In the genomic region with DNA sequence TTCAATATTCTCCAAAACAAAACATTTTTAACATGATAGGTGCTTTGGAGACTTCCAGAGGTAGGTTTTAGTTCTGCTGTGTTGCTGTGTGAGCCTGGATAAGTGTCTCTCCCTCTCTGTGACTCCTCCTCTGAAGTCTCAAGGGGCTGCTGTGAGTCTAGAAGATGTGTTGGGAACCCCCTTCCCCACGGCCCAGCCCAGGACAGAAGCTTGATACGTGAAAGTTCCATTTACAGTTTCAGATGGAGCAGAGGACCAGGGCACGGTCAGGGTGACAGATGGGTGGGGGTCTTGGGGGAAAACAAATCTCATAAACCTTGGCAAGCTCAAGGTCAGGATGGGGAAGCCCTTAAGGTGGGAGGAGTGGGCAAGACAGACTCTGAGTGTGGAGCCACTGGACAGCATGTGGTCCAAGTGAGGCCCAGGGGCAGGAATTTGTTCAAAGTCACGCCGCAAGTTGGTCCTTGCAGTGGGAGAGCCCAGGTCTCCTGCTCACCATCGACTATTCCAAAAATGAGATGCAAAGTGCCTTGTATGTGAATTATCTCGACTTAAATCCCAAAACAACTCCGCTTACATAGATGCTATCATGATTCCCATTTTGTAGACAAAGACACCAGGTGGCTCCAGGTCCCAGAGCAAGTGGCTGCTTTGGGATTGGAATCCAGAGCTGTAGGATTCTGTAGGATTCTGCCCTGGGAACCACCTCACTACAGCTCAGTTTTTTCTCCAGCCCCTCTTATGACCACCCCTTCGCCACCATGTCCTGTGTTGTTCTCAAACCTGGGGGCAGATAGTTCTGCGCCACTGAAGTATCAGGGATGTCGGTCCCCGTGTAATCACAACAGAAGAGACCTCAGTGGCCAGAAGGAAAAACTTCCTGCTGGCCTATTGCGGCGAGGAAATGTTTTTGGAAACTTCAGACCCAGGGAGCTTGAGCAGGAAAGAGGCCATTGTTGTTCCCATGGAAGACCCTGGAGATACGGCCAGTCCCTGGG, we compare ENCODE assay signal across 13 cellular contexts. TPM values are rescaled to one million over a fixed set of nuclear protein-coding genes. Genes with fewer than 3 reads are reported as not detected.
DNase-seq lines count a peak whose midpoint lies in the region; ATAC-seq and TF ChIP-seq lines count a peak whose summit lies in the region.
"Had no signal": no experiment of that assay in that cellular context is flagged by ENCODE, and none has a peak within 500 bp of the region (broad histone marks: within the 10 kb centered on the region; RNA-seq: fewer than 3 reads in every experiment).

No MANE protein-coding gene starts in this region.

- POLR2A ChIA-PET in IMR-90 (lab: Charles Lee; ENCODE audit: unreplicated experiment): no interaction called here

- peak overlapping the region; percentile 25; the same call in 1 of the 2 replicates for H4K91ac ChIP-seq in IMR-90 (ENCODE audit: insufficient read depth, low read depth, low read length)

- TF ChIP-seq POLR2A in IMR-90 (IDR thresholded peaks at IDR 0.05; ENCODE audit: low read depth, low read length): no peak
- TF ChIP-seq POLR2A in right lobe of liver (IDR thresholded peaks at IDR 0.05): no peak

- H3K79me1 ChIP-seq in IMR-90 (ENCODE audit: low read depth in 1 of 2, low read length in 2 of 2) (peaks cover 24 to 76% of the 10 kb centered on the region in 2 experiments), mesendoderm (ENCODE audit: low read length) (no peaks in the 10 kb centered on the region)

- no peak overlapping the region for H3K27ac Mint-ChIP-seq in activated naive CD4-positive, alpha-beta T cell treated with anti-CD3 and anti-CD28 coated beads, Interleukin-2, amount 10 ng/mL, durations not matched to agents 7 days and 5 days
- H3K27ac Mint-ChIP-seq: GM23338 had no signal

- no peak overlapping the region for H3K4ac ChIP-seq in IMR-90 (ENCODE audit: low read depth, low read length)
- H3K4ac ChIP-seq in mesendoderm (ENCODE audit: low read depth, low read length): no peak overlapping the region

- H2BK5ac ChIP-seq in IMR-90 (ENCODE audit: low read depth, low read length, poor library complexity, severe bottlenecking): no peak overlapping the region
- no peak overlapping the region for H2BK5ac ChIP-seq in mesendoderm (ENCODE audit: low read length)

- dilution Hi-C loops in IMR-90 (cut with HindIII; ENCODE audit: low sequenced_read_pairs, unreplicated experiment): no loop called here

- H3K4me3 ChIP-seq in IMR-90 (ENCODE audit: insufficient read depth, low read depth, low read length) (peak overlapping the region; percentile 50; the same call in 1 of the 2 replicates), choroid plexus epithelial cell (ENCODE audit: low read depth, low read length) (peak overlapping the region; percentile 71), right lobe of liver (peak overlapping the region; percentile 76 to 83 (median 80)), subcutaneous abdominal adipose tissue (ENCODE audit: low read depth in 1 of 5, low read length in 5 of 5) (peak overlapping the region in 2 of 5 donors; percentile 62 to 76), mesendoderm (ENCODE audit: low read length) (no peak overlapping the region)
- H3K4me3 ChIP-seq: GM23338 had no signal

- no peak overlapping the region for H2AFZ ChIP-seq in IMR-90 (replicated peaks; ENCODE audit: low read length, poor library complexity)
- H2AFZ ChIP-seq: GM23338 had no signal

- H3K4me2 ChIP-seq in IMR-90 (ENCODE audit: low read depth, low read length): peak overlapping the region; percentile 96
- H3K4me2 ChIP-seq in mesendoderm (ENCODE audit: low read length): no peak overlapping the region
- H3K4me2 ChIP-seq: GM23338 had no signal

- H3K23ac ChIP-seq in IMR-90 (ENCODE audit: low read depth, low read length) (peak overlapping the region; percentile 40; the same call in 1 of the 2 replicates), mesendoderm (ENCODE audit: low read length) (no peak overlapping the region)

- DNase-seq in IMR-90: no peak
- DNase-seq in choroid plexus epithelial cell (ENCODE audit: low read depth): no peak
- DNase-seq in right lobe of liver: no peak
- no peak for DNase-seq in activated naive CD4-positive, alpha-beta T cell treated with anti-CD3 and anti-CD28 coated beads, Interleukin-2, amount 10 ng/mL, durations not matched to agents 7 days and 5 days
- DNase-seq in Ammon's horn (ENCODE audit: low spot score): no peak
- no peak for DNase-seq in mesendoderm
- no peak for DNase-seq in DMS53 (lab: John Stamatoyannopoulos, UW)
- DNase-seq: CD4-positive, CD25-positive, alpha-beta regulatory T cell; KG1; NCI-H1417 treated with DMSO at 0.1 percent for 48 hours; NCI-H446 had no signal

- H3K18ac ChIP-seq in IMR-90 (ENCODE audit: low read depth, low read length) (no peak overlapping the region), mesendoderm (ENCODE audit: low read length) (no peak overlapping the region)

- H3K27me3 Mint-ChIP-seq in activated naive CD4-positive, alpha-beta T cell treated with anti-CD3 and anti-CD28 coated beads, Interleukin-2, amount 10 ng/mL, durations not matched to agents 7 days and 5 days: peaks cover 45% of the 10 kb centered on the region

- H2BK20ac ChIP-seq in IMR-90 (ENCODE audit: low read depth, low read length): no peak overlapping the region

- H3K79me2 ChIP-seq in mesendoderm (ENCODE audit: control insufficient read depth, insufficient read depth, low read length): no peaks in the 10 kb centered on the region

- intact Hi-C loops in IMR-90 (cut with micrococcal nuclease): no loop called here
- intact Hi-C loops in right lobe of liver (cut with DNase I): loop anchor here in 1 of 2 donors (10.0 kb wide), 1 partner anchor 98 kb away; no protein-coding TSS in a partner anchor

- H4K8ac ChIP-seq in IMR-90 (ENCODE audit: low read depth in 2 of 2, low read length in 2 of 2) (peak overlapping the region in 1 of 2 experiments; percentile 42; a peak in 1 of 4 replicates), mesendoderm (ENCODE audit: low read depth, low read length) (no peak overlapping the region)

- no peak overlapping the region for H2AK9ac ChIP-seq in IMR-90 (replicated peaks; ENCODE audit: low read depth, low read length, poor library complexity)

- H2BK15ac ChIP-seq in IMR-90 (ENCODE audit: low read depth, low read length) (0 out of 3 replicates have a peak overlapping the region, but pooled peaks have one; percentile 48), mesendoderm (replicated peaks; ENCODE audit: low read depth) (no peak overlapping the region)

- H3K14ac ChIP-seq in IMR-90 (replicated peaks; ENCODE audit: low read depth, low read length): peak overlapping the region; percentile 9; the same call in 1 of the 2 replicates

- H3K4me1 Mint-ChIP-seq in activated naive CD4-positive, alpha-beta T cell treated with anti-CD3 and anti-CD28 coated beads, Interleukin-2, amount 10 ng/mL, durations not matched to agents 7 days and 5 days: peaks cover 5% of the 10 kb centered on the region
- H3K4me1 Mint-ChIP-seq: GM23338 had no signal

- H3K27ac ChIP-seq in IMR-90 (ENCODE audit: insufficient read depth, low read length) (0 out of 2 replicates have a peak overlapping the region, but pooled peaks have one; percentile 3), right lobe of liver (peak overlapping the region; percentile 57 to 88 (median 67)), subcutaneous abdominal adipose tissue (ENCODE audit: low read depth, low read length) (peak overlapping the region; percentile 9), mesendoderm (ENCODE audit: low read depth, low read length) (no peak overlapping the region)

- no peaks in the 10 kb centered on the region for H3K36me3 Mint-ChIP-seq in activated naive CD4-positive, alpha-beta T cell treated with anti-CD3 and anti-CD28 coated beads, Interleukin-2, amount 10 ng/mL, durations not matched to agents 7 days and 5 days
- H3K36me3 Mint-ChIP-seq: CD4-positive, CD25-positive, alpha-beta regulatory T cell had no signal

- H4K5ac ChIP-seq in IMR-90 (ENCODE audit: low read depth, low read length) (no peak overlapping the region; the same call in 1 of the 2 replicates), mesendoderm (ENCODE audit: low read length) (no peak overlapping the region)

- H3K9me3 ChIP-seq in IMR-90 (ENCODE audit: control insufficient read depth, insufficient read depth, low read length): no peaks in the 10 kb centered on the region
- no peaks in the 10 kb centered on the region for H3K9me3 ChIP-seq in right lobe of liver
- no peaks in the 10 kb centered on the region for H3K9me3 ChIP-seq in subcutaneous abdominal adipose tissue (ENCODE audit: control insufficient read depth in 5 of 5, low read length in 5 of 5)

- ATAC-seq in IMR-90 (ENCODE audit: low read depth): no peak
- ATAC-seq in right lobe of liver: no peak
- ATAC-seq: GM23338 had no signal

- in situ Hi-C loops in IMR-90 (cut with MboI; ENCODE audit: low sequenced_read_pairs): no loop called here

- CTCF ChIA-PET in IMR-90 (lab: Yijun Ruan, JAX): interaction anchor here (1.3 to 2.4 kb wide), 4 partner anchors 22 to 90 kb away, joined by 3 to 9 read pairs (median 4); no protein-coding TSS in a partner anchor
- CTCF ChIA-PET in activated naive CD4-positive, alpha-beta T cell treated with anti-CD3 and anti-CD28 coated beads, Interleukin-2, amount 10 ng/mL, durations not matched to agents 7 days and 5 days (lab: Charles Lee): interaction anchor here (1.6 to 2.6 kb wide), 3 partner anchors 40 to 111 kb away, joined by 4 to 10 read pairs (median 5); no protein-coding TSS in a partner anchor

- H2AK5ac ChIP-seq in IMR-90 (ENCODE audit: low read depth, low read length) (peak overlapping the region; percentile 12), mesendoderm (ENCODE audit: low read length) (no peak overlapping the region)

- no peak overlapping the region; the same call in 1 of the 2 replicates for H2BK120ac ChIP-seq in IMR-90 (ENCODE audit: low read depth, low read length)
- no peak overlapping the region for H2BK120ac ChIP-seq in mesendoderm (ENCODE audit: low read depth, low read length)

- H3K4me1 ChIP-seq in IMR-90 (ENCODE audit: control insufficient read depth, insufficient read depth, low read length) (peaks cover 40% of the 10 kb centered on the region), right lobe of liver (peaks cover 0 to 57% (median 12%) of the 10 kb centered on the region in 4 donors), subcutaneous abdominal adipose tissue (ENCODE audit: control insufficient read depth in 5 of 5, insufficient read depth in 5 of 5, low read length in 5 of 5) (peaks cover under 1 to 50% (median 28%) of the 10 kb centered on the region in 5 donors), mesendoderm (ENCODE audit: control insufficient read depth, low read depth, low read length) (no peaks in the 10 kb centered on the region)

- H3K9ac ChIP-seq in IMR-90 (ENCODE audit: low read depth, low read length): peak overlapping the region; percentile 37
- H3K9ac ChIP-seq in subcutaneous abdominal adipose tissue (ENCODE audit: low read length in 5 of 5): peak overlapping the region in 1 of 5 donors; percentile 21
- H3K9ac ChIP-seq in mesendoderm (ENCODE audit: low read length): no peak overlapping the region

- TF ChIP-seq CTCF in IMR-90 (conservative IDR thresholded peaks at IDR 0.05; ENCODE audit: low read depth, low read length) (no peak), choroid plexus epithelial cell (conservative IDR thresholded peaks at IDR 0.05; ENCODE audit: low read depth, low read length) (no peak), right lobe of liver (IDR thresholded peaks at IDR 0.05) (no peak)

- BruUV-seq in IMR-90 (replicated peaks; lab: Mats Ljungman, UMichigan): no TSS peak

- H3K27me3 ChIP-seq in IMR-90 (ENCODE audit: control insufficient read depth, insufficient read depth, low read length): no peaks in the 10 kb centered on the region
- no peaks in the 10 kb centered on the region for H3K27me3 ChIP-seq in right lobe of liver
- H3K27me3 ChIP-seq in subcutaneous abdominal adipose tissue (ENCODE audit: control insufficient read depth in 5 of 5, insufficient read depth in 4 of 5, low read length in 5 of 5): no peaks in the 10 kb centered on the region
- no peaks in the 10 kb centered on the region for H3K27me3 ChIP-seq in mesendoderm (ENCODE audit: insufficient read depth, low read length, poor library complexity)

- no peaks in the 10 kb centered on the region for H3K9me3 Mint-ChIP-seq in activated naive CD4-positive, alpha-beta T cell treated with anti-CD3 and anti-CD28 coated beads, Interleukin-2, amount 10 ng/mL, durations not matched to agents 7 days and 5 days
- H3K9me3 Mint-ChIP-seq: CD4-positive, CD25-positive, alpha-beta regulatory T cell; GM23338 had no signal

- H3K4me3 Mint-ChIP-seq in activated naive CD4-positive, alpha-beta T cell treated with anti-CD3 and anti-CD28 coated beads, Interleukin-2, amount 10 ng/mL, durations not matched to agents 7 days and 5 days: no peak overlapping the region
- H3K4me3 Mint-ChIP-seq: CD4-positive, CD25-positive, alpha-beta regulatory T cell; GM23338 had no signal

- WGBS in IMR-90 (ENCODE audit: extremely low coverage in 2 of 2, insufficient read length in 1 of 2), 2 experiments: 80% methylated on average over 6 of the region's 15 CpGs; no CpG with 5 or more reads in 1 of the 2 experiments
- WGBS in right lobe of liver (ENCODE audit: insufficient coverage, low coverage, low lambda C conversion rate, missing lambda C conversion rate): 52% methylated on average over 11 of the region's 15 CpGs
- no CpG with 5 or more reads among the region's 15 CpGs for WGBS in mesendoderm (ENCODE audit: extremely low coverage, insufficient coverage, low lambda C conversion rate)

- no peak overlapping the region for H3K56ac ChIP-seq in IMR-90 (ENCODE audit: extremely low read depth, insufficient read depth, low read length)
- H3K56ac ChIP-seq in mesendoderm (ENCODE audit: low read length): no peak overlapping the region

- peaks cover 27% of the 10 kb centered on the region for H3K9me1 ChIP-seq in IMR-90 (ENCODE audit: insufficient read depth, low read length)

- H3K36me3 ChIP-seq in IMR-90 (ENCODE audit: control insufficient read depth, insufficient read depth, low read length): peaks cover 27% of the 10 kb centered on the region
- H3K36me3 ChIP-seq in right lobe of liver: peaks cover 0 to 24% (median 6%) of the 10 kb centered on the region in 4 donors
- peaks cover 0 to 2% (median 0%) of the 10 kb centered on the region in 5 donors for H3K36me3 ChIP-seq in subcutaneous abdominal adipose tissue (ENCODE audit: control insufficient read depth in 5 of 5, insufficient read depth in 5 of 5, low read length in 5 of 5)
- H3K36me3 ChIP-seq in mesendoderm (ENCODE audit: control insufficient read depth, insufficient read depth, low read length): no peaks in the 10 kb centered on the region

- TF ChIP-seq RAD21 in IMR-90 (IDR thresholded peaks at IDR 0.05; ENCODE audit: low read length): no peak

- no peaks in the 10 kb centered on the region; the same call in 1 of the 2 replicates for H4K20me1 ChIP-seq in IMR-90 (ENCODE audit: insufficient read depth, low read length)

RNA-seq across cellular contexts. Expression of gene TGM2, which starts 1.9 kb away (rescaled TPM):
- 237 and 268 TPM in 2 replicates for total RNA-seq in IMR-90 (2012; rRNA removed)
- 239 and 292 TPM in 2 replicates for polyA plus RNA-seq in IMR-90 (2012; rRNA removed)
- 370 and 502 TPM in 2 replicates for polyA plus RNA-seq in IMR-90 (2012; cell fraction: cytosol; rRNA removed)
- polyA plus RNA-seq in IMR-90 (2012; cell fraction: nucleus; rRNA removed; ENCODE audit: low replicate concordance): 218 and 328 TPM in 2 replicates
- 100 to 1,000 TPM; 135 to 940 (median 474) TPM for total RNA-seq in right lobe of liver
- polyA plus RNA-seq in mesendoderm (2013, experiment 1 of 2): 0.56 TPM
- 0.56 TPM for polyA plus RNA-seq in mesendoderm (2013, experiment 2 of 2)
- total RNA-seq: CD4-positive, CD25-positive, alpha-beta regulatory T cell had no signal
